21 cellular contexts compared by ENCODE assay signal in the genomic region with DNA sequence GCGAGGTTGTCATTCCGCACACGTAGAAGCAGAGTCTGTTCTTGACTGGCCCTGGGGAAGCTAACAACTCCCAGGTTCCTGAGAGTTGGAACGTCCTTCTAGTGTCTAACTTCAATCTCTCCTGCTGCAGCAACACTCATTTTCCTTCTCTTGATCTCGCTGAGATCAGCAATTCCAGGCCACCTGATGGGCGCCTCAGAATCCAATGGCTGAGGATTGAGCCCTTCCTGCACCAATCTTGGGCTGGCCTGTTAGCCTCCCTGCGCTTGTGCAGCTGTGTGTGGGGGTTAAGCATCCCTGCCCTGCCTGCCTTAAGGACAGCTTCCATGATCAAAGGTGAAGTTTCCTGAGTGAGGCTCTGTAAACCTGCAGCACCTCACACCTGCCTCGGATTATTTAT.
DNase-seq lines count a peak whose midpoint lies in the region; ATAC-seq, FAIRE-seq and TF ChIP-seq lines count a peak whose summit lies in the region.
"Had no signal": no experiment of that assay in that cellular context is flagged by ENCODE, and none has a peak within 500 bp of the region (broad histone marks: within the 10 kb centered on the region; RNA-seq: fewer than 3 reads in every experiment).

No MANE protein-coding gene starts in this region.

- H3K4ac ChIP-seq in H1 (replicated peaks; ENCODE audit: insufficient read length, low read depth, low read length), result no peak overlapping the region
- H3K4ac ChIP-seq in neuronal stem cell (ENCODE audit: low read length), result no peak overlapping the region

- H3K27me3 Mint-ChIP-seq in T-helper 17 cell, result peaks cover 29% of the 10 kb centered on the region

- ATAC-seq in T-helper 17 cell (no peak), HG02840 (IDR thresholded peaks at IDR 0.05; ENCODE audit: low FRiP score, unreplicated experiment) (no peak)

- H4K91ac ChIP-seq in H1 (replicated peaks; ENCODE audit: insufficient read length, low read length) (no peak overlapping the region), neuronal stem cell (ENCODE audit: low read depth, low read length, poor library complexity) (no peak overlapping the region)

- H2BK5ac ChIP-seq in H1 (ENCODE audit: low read depth, low read length) (no peak overlapping the region), neuronal stem cell (ENCODE audit: low read length) (no peak overlapping the region)

- H3K9ac ChIP-seq in H1 (replicated peaks in 1 of 4; ENCODE audit: extremely low read depth in 1 of 4, low read depth in 3 of 4, low read length in 3 of 4) (no peak overlapping the region), neuronal stem cell (ENCODE audit: low read depth, low read length, poor library complexity) (no peak overlapping the region)
- H3K9ac ChIP-seq: SK-N-SH had no signal

- no peak overlapping the region for H3K14ac ChIP-seq in H1 (ENCODE audit: insufficient read length)
- no peak overlapping the region for H3K14ac ChIP-seq in neuronal stem cell (ENCODE audit: low read length)

- H3K23ac ChIP-seq in H1 (ENCODE audit: insufficient read length), result no peak overlapping the region
- no peak overlapping the region for H3K23ac ChIP-seq in neuronal stem cell (ENCODE audit: low read depth, low read length, poor library complexity)

- peaks cover under 1% of the 10 kb centered on the region for H3K36me3 Mint-ChIP-seq in T-helper 17 cell (ENCODE audit: low read depth)
- H3K36me3 Mint-ChIP-seq: CD8-positive, alpha-beta memory T cell had no signal

- peak; percentile 16 for DNase-seq in activated effector memory CD4-positive, alpha-beta T cell treated with anti-CD3 and anti-CD28 coated beads, Interleukin-2, amount 50 U/mL, for 16 hours
- no peak for DNase-seq in activated effector memory CD4-positive, alpha-beta T cell treated with Interleukin-2 at 50 U/mL for 16 hours
- peak; percentile 40 for DNase-seq in H7
- DNase-seq in H1 (ENCODE audit: low read depth in 1 of 2, low spot score in 2 of 2), result no peak
- no peak for DNase-seq in neuronal stem cell (ENCODE audit: low spot score)
- DNase-seq in T-helper 17 cell, result no peak
- no peak for DNase-seq in COR-L47 (lab: John Stamatoyannopoulos, UW)
- DNase-seq: CD8-positive, alpha-beta memory T cell; Karpas-422; NCI-H1048; NCI-H1436; NCI-H1930; NCI-H2171; NCI-H526 treated with DMSO at 0.1 percent for 48 hours; NK-92 treated with Interleukin-12 subunit alpha and Interleukin-12 subunit beta, amount 100 ng/mL, for 24 hours; SHP77; SK-N-SH had no signal

- no peak overlapping the region for H2AFZ ChIP-seq in H1 (ENCODE audit: low read length)
- no peak overlapping the region for H2AFZ ChIP-seq in neuronal stem cell (ENCODE audit: low read length)

- TF ChIP-seq CTCF in H1 (IDR thresholded peaks at IDR 0.05; ENCODE audit: control extremely low read depth in 1 of 3, insufficient read depth in 1 of 3, low read depth in 1 of 3, low read length in 3 of 3), result no peak

- H2BK12ac ChIP-seq in H1 (ENCODE audit: low read depth, low read length) (no peak overlapping the region), neuronal stem cell (ENCODE audit: low read length) (no peak overlapping the region)

- H4K8ac ChIP-seq in H1 (ENCODE audit: extremely low read depth, insufficient read depth, low read length) (no peak overlapping the region; the same call in 1 of the 2 replicates), neuronal stem cell (ENCODE audit: low read depth, low read length) (no peak overlapping the region)

- no peak overlapping the region for H3K56ac ChIP-seq in H1 (replicated peaks; ENCODE audit: insufficient read length, low read depth, low read length)

- WGBS in H1 (ENCODE audit: extremely low coverage in 1 of 2, insufficient coverage in 1 of 2, insufficient read length in 1 of 2, insufficient replicate concordance in 2 of 2, low coverage in 1 of 2, low lambda C conversion rate in 2 of 2, missing lambda C conversion rate in 1 of 2), 2 experiments, result 91% methylated on average over 8 of the region's 8 CpGs; no CpG with 5 or more reads in 1 of the 2 experiments
- WGBS in neuronal stem cell (ENCODE audit: extremely low coverage in 2 of 2, insufficient read length in 2 of 2, insufficient replicate concordance in 1 of 2), 2 donors, result no CpG with 5 or more reads among the region's 8 CpGs

- peaks cover 11% of the 10 kb centered on the region; the same call in 1 of the 2 replicates for H3K23me2 ChIP-seq in H1 (ENCODE audit: low read depth, low read length)

- no peak for TF ChIP-seq EP300 in H1 (IDR thresholded peaks at IDR 0.05; ENCODE audit: borderline replicate concordance in 1 of 2, low read depth in 2 of 2, low read length in 2 of 2)

- peaks cover 10% of the 10 kb centered on the region for H3K4me1 Mint-ChIP-seq in T-helper 17 cell

- no peak for FAIRE-seq in H1 (lab: Jason Lieb, UNC)
- FAIRE-seq: D721Med, GM12891, RCC 7860 had no signal

- peaks cover 6 to 19% (median 11%) of the 10 kb centered on the region in 4 experiments for H3K4me1 ChIP-seq in H1 (replicated peaks in 1 of 4; ENCODE audit: control insufficient read depth in 3 of 4, insufficient read depth in 4 of 4, low read length in 3 of 4)
- peaks cover 4 to 17% of the 10 kb centered on the region in 2 donors for H3K4me1 ChIP-seq in neuronal stem cell (ENCODE audit: control insufficient read depth in 2 of 2, insufficient read depth in 1 of 2, low read depth in 1 of 2, low read length in 2 of 2)

- no peak overlapping the region for H2BK20ac ChIP-seq in H1 (ENCODE audit: low read length)

- CTCF ChIA-PET in H1 (lab: Charles Lee; ENCODE audit: partially characterized antibody), result interaction anchor here (0.6 to 3.0 kb wide), 11 partner anchors 9 to 175 kb away, joined by 3 to 14 read pairs (median 3); partner anchors contain the start of gene SYT2

- H3K79me1 ChIP-seq in H1 (ENCODE audit: low read depth, low read length) (peaks cover 7% of the 10 kb centered on the region), neuronal stem cell (ENCODE audit: low read depth, low read length) (peaks cover 5% of the 10 kb centered on the region)

- H3K79me2 ChIP-seq in H1 (ENCODE audit: control insufficient read depth in 1 of 2, insufficient read depth in 2 of 2, low read length in 2 of 2), result no peaks in the 10 kb centered on the region

- peaks cover 0 to 7% of the 10 kb centered on the region in 2 experiments for H4K20me1 ChIP-seq in H1 (replicated peaks in 1 of 2; ENCODE audit: control insufficient read depth in 1 of 2, insufficient read depth in 2 of 2, low read length in 2 of 2)

- H2AK5ac ChIP-seq in H1 (ENCODE audit: low read depth, low read length) (no peak overlapping the region), neuronal stem cell (ENCODE audit: low read depth, low read length) (no peak overlapping the region)

- H3K9me3 ChIP-seq in H1 (ENCODE audit: insufficient read depth in 2 of 2, low read depth in 1 of 2, low read length in 1 of 2) (no peaks in the 10 kb centered on the region), neuronal stem cell (replicated peaks in 1 of 2; ENCODE audit: control insufficient read depth in 2 of 2, insufficient read depth in 1 of 2, low read depth in 1 of 2, low read length in 2 of 2) (peaks cover 0 to 5% of the 10 kb centered on the region in 2 donors), T-helper 17 cell (ENCODE audit: control insufficient read depth, low read length, poor library complexity, severe bottlenecking) (no peaks in the 10 kb centered on the region)
- H3K9me3 ChIP-seq: SK-N-SH had no signal

- TF ChIP-seq RAD21 in H1 (IDR thresholded peaks at IDR 0.05 in 1 of 2, conservative IDR thresholded peaks at IDR 0.05 in 1 of 2; ENCODE audit: low read depth in 2 of 2, low read length in 2 of 2), result no peak

- H3K4me2 ChIP-seq in H1 (ENCODE audit: insufficient read depth in 1 of 2, low read depth in 2 of 2, low read length in 2 of 2) (no peak overlapping the region), neuronal stem cell (ENCODE audit: insufficient read depth, low read length, poor library complexity, severe bottlenecking) (no peak overlapping the region)

- no peak for TF ChIP-seq POLR2A in H1 (IDR thresholded peaks at IDR 0.05; ENCODE audit: control extremely low read depth in 1 of 2, low read depth in 2 of 2, low read length in 2 of 2)

- H3K27ac ChIP-seq in H1 (ENCODE audit: low read depth, low read length) (no peak overlapping the region), neuronal stem cell (replicated peaks; ENCODE audit: low read length) (no peak overlapping the region)

- H2BK15ac ChIP-seq in H1 (ENCODE audit: low read length), result no peak overlapping the region
- no peak overlapping the region for H2BK15ac ChIP-seq in neuronal stem cell (ENCODE audit: low read length)

- H3K4me3 ChIP-seq in H7 (ENCODE audit: insufficient read depth, low read depth, low read length), result no peak overlapping the region
- no peak overlapping the region for H3K4me3 ChIP-seq in H1 (ENCODE audit: extremely low read depth in 1 of 4, insufficient read depth in 2 of 4, low read depth in 3 of 4, low read length in 4 of 4)
- no peak overlapping the region for H3K4me3 ChIP-seq in neuronal stem cell (ENCODE audit: low read length in 2 of 2)

- no peak overlapping the region for H3K27ac Mint-ChIP-seq in T-helper 17 cell

- H3K36me3 ChIP-seq in H7 (replicated peaks; ENCODE audit: control insufficient read depth, insufficient read depth, low read length), result no peaks in the 10 kb centered on the region
- no peaks in the 10 kb centered on the region; a peak in 1 of 8 replicates for H3K36me3 ChIP-seq in H1 (ENCODE audit: control insufficient read depth in 2 of 4, insufficient read depth in 4 of 4, low read length in 3 of 4)
- H3K36me3 ChIP-seq in neuronal stem cell (replicated peaks in 1 of 2; ENCODE audit: control insufficient read depth in 2 of 2, insufficient read depth in 2 of 2, low read length in 2 of 2), result peaks cover 0 to 5% of the 10 kb centered on the region in 2 donors

- H3K18ac ChIP-seq in H1 (ENCODE audit: extremely low read depth, low read length) (no peak overlapping the region), neuronal stem cell (ENCODE audit: low read length) (peak overlapping the region; percentile 76)

- no peaks in the 10 kb centered on the region for H3K27me3 ChIP-seq in H7 (ENCODE audit: control insufficient read depth, insufficient read depth, low read length)
- no peaks in the 10 kb centered on the region for H3K27me3 ChIP-seq in H1 (replicated peaks in 1 of 4; ENCODE audit: control insufficient read depth in 3 of 4, extremely low read depth in 1 of 4, insufficient read depth in 3 of 4, low read length in 3 of 4)
- H3K27me3 ChIP-seq in neuronal stem cell (ENCODE audit: control insufficient read depth in 3 of 3, insufficient read depth in 3 of 3, low read depth in 1 of 3, low read length in 3 of 3), result peaks cover 0 to 7% (median 7%) of the 10 kb centered on the region in 3 experiments

- POLR2A ChIA-PET in H1 (lab: Charles Lee; ENCODE audit: partially characterized antibody), result no interaction called here

- H3K4me3 Mint-ChIP-seq in T-helper 17 cell, result no peak overlapping the region
- H3K4me3 Mint-ChIP-seq: CD8-positive, alpha-beta memory T cell had no signal

- no peak overlapping the region for H4K5ac ChIP-seq in H1 (ENCODE audit: insufficient read length, low read depth, low read length)

- H2BK120ac ChIP-seq in H1 (replicated peaks; ENCODE audit: low read depth, low read length) (no peak overlapping the region), neuronal stem cell (ENCODE audit: low read depth, low read length) (no peak overlapping the region)

TF ChIP-seq in H1, 55 proteins besides CTCF, POLR2A, EP300 and RAD21:
- TF ChIP-seq MAFK (IDR thresholded peaks at IDR 0.05; ENCODE audit: low read depth, low read length) (peak; percentile 71; the same call in 1 of the 2 replicates), SP2 (IDR thresholded peaks at IDR 0.05; ENCODE audit: low read length) (no peak)
TF ChIP-seq in H1: peak in this region for 1.

Comparison
In these comparisons a context has a peak if more than half of its experiments do, and no peak if none do; other contexts are left out.
1. DNase-seq: peak in activated effector memory CD4-positive, alpha-beta T cell treated with anti-CD3 and anti-CD28 coated beads, Interleukin-2, amount 50 U/mL, for 16 hours (single experiment) and H7 (single experiment); none in activated effector memory CD4-positive, alpha-beta T cell treated with Interleukin-2 at 50 U/mL for 16 hours (single experiment), H1 (0 of 2), neuronal stem cell (single experiment), T-helper 17 cell (0 of 3) and COR-L47 (single experiment).